In the genomic region with DNA sequence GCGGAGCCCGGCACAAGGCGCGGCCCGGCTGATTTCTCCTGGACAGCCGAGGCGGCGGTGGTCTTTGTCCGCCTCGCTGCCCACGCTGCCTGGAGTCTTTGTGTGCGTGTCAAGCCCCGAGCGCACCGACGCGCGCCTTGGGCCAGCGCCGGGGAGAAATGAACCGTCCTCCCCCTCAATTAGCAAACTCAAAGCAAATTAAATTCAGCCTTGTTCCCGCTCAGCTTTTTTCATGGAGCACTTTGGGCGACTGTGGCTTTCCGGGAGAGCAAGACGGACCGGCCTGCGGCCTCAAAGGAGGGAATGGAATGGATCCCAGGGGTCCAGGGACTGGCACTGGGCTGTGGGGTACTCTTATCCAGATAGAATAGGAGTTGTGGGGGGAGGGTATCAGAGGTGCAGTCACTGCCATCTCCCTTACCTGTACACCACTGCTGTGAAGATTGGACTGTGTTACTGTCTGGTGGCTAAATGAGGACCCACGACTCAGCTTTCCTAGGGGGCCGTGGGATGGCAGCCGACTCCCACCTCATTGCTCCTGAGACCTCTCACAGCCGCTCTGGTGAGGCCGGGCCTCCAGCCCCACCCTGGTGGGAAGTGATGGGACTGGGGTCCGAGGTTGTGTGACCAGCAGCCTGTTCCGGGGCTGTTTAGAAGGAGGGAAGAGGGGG, we compare ENCODE assay signal across 1 cellular context.
TF ChIP-seq lines count a peak whose summit lies in the region.

No MANE protein-coding gene starts in this region.

TF ChIP-seq in HEK293, 187 proteins besides CTCF, POLR2A, EP300 and RAD21:
- TF ChIP-seq ZFHX2 (tag by site-specific recombination; conservative IDR thresholded peaks at IDR 0.05) (0 out of 2 replicates have a peak, but pooled peaks have one; percentile 15), ZNF121 (tag by site-specific recombination; IDR thresholded peaks at IDR 0.05) (no peak)
